In the genomic region with DNA sequence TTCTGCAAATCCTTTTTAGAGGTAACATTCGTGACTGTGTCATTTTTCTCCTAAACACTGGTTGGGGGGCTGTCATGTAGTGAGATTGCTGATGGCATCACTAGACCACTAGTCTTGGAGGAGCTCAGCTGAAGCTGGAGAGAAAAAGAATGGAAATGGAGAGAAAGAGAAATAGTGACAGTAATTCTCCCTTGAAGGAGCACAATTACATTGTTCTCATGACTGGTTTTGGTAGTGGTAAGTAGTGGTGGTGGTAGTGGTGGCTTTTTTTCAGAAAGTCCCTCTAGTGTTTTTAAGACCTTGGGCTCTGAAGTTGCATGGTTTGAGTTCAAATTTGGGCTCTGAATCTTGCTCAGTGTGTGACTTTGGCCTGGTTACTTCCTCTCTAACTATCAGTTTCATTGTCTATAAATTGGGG, we compare ENCODE assay signal across 14 cellular contexts.
DNase-seq lines count a peak whose midpoint lies in the region; ATAC-seq and TF ChIP-seq lines count a peak whose summit lies in the region.
"Had no signal": no experiment of that assay in that cellular context is flagged by ENCODE, and none has a peak within 500 bp of the region (broad histone marks: within the 10 kb centered on the region; RNA-seq: fewer than 3 reads in every experiment).

No MANE protein-coding gene starts in this region.

- H3K4me2 ChIP-seq in hepatocyte = no peak overlapping the region

- no peaks in the 10 kb centered on the region for H3K9me3 Mint-ChIP-seq in activated T-helper 17 cell treated with anti-CD3 and anti-CD28 coated beads, Interleukin-2, amount 50 U/mL, for 72 hours
- H3K9me3 Mint-ChIP-seq: effector memory CD8-positive, alpha-beta T cell had no signal

- no peaks in the 10 kb centered on the region for H3K36me3 Mint-ChIP-seq in activated T-helper 17 cell treated with anti-CD3 and anti-CD28 coated beads, Interleukin-2, amount 50 U/mL, for 72 hours (ENCODE audit: low read depth)

- peaks cover 12% of the 10 kb centered on the region for H3K4me1 Mint-ChIP-seq in activated T-helper 17 cell treated with anti-CD3 and anti-CD28 coated beads, Interleukin-2, amount 50 U/mL, for 72 hours

- H3K27ac Mint-ChIP-seq in activated T-helper 17 cell treated with anti-CD3 and anti-CD28 coated beads, Interleukin-2, amount 50 U/mL, for 72 hours = peak overlapping the region; percentile 46
- H3K27ac Mint-ChIP-seq: effector memory CD8-positive, alpha-beta T cell had no signal

- H3K79me2 ChIP-seq in hepatocyte = no peaks in the 10 kb centered on the region

- 86% methylated on average over 1 of the region's 1 CpG for WGBS in hepatocyte (ENCODE audit: low lambda C conversion rate, missing lambda C conversion rate)

- H4K20me1 ChIP-seq in hepatocyte (ENCODE audit: insufficient read depth, poor library complexity, severe bottlenecking) = no peaks in the 10 kb centered on the region

- no peak overlapping the region for H3K4me3 Mint-ChIP-seq in activated T-helper 17 cell treated with anti-CD3 and anti-CD28 coated beads, Interleukin-2, amount 50 U/mL, for 72 hours
- H3K4me3 Mint-ChIP-seq: effector memory CD8-positive, alpha-beta T cell had no signal

- ATAC-seq in GM18511 (IDR thresholded peaks at IDR 0.05; ENCODE audit: unreplicated experiment) (peak; percentile 52), GM21367 (IDR thresholded peaks at IDR 0.05; ENCODE audit: unreplicated experiment) (peak; percentile 41), HG02973 (IDR thresholded peaks at IDR 0.05; ENCODE audit: unreplicated experiment) (peak; percentile 40)
- peak; percentile 47 for ATAC-seq in activated T-helper 17 cell treated with anti-CD3 and anti-CD28 coated beads, Interleukin-2, amount 50 U/mL, for 72 hours (replicated peaks)
- ATAC-seq: effector memory CD8-positive, alpha-beta T cell; heart left ventricle had no signal

- H3K9me3 ChIP-seq in hepatocyte (ENCODE audit: low read depth) = no peaks in the 10 kb centered on the region
- H3K9me3 ChIP-seq: heart left ventricle had no signal

- H3K36me3 ChIP-seq in hepatocyte (replicated peaks; ENCODE audit: insufficient read depth, low read depth) = no peaks in the 10 kb centered on the region
- H3K36me3 ChIP-seq: heart left ventricle had no signal

- no peaks in the 10 kb centered on the region for H3K4me1 ChIP-seq in hepatocyte (ENCODE audit: insufficient read depth)

- H3K4me3 ChIP-seq in hepatocyte = no peak overlapping the region
- H3K4me3 ChIP-seq: heart left ventricle had no signal

- H3K27me3 ChIP-seq in hepatocyte = no peaks in the 10 kb centered on the region
- H3K27me3 ChIP-seq: heart left ventricle had no signal

- DNase-seq in NOMO-1 treated with DMSO at 0.1 percent for 48 hours (lab: John Stamatoyannopoulos, UW; ENCODE audit: unreplicated experiment) (no peak), hepatocyte (ENCODE audit: low spot score) (no peak), SW480 (ENCODE audit: low spot score) (no peak)
- DNase-seq in stimulated activated naive CD4-positive, alpha-beta T cell treated with Interleukin-2 at 50 U/mL for 16 hours (lab: John Stamatoyannopoulos, UW) = no peak
- DNase-seq: Calu3; effector memory CD8-positive, alpha-beta T cell; heart left ventricle; NCI-H1092; NCI-H748 treated with DMSO at 0.1 percent for 48 hours had no signal

- no peaks in the 10 kb centered on the region for H3K27me3 Mint-ChIP-seq in activated T-helper 17 cell treated with anti-CD3 and anti-CD28 coated beads, Interleukin-2, amount 50 U/mL, for 72 hours

- no peak overlapping the region for H2AFZ ChIP-seq in hepatocyte

- TF ChIP-seq CTCF in hepatocyte (IDR thresholded peaks at IDR 0.05; ENCODE audit: poor library complexity) = no peak

- no peaks in the 10 kb centered on the region for H3K9me2 ChIP-seq in hepatocyte (replicated peaks; ENCODE audit: insufficient read depth)

- H3K27ac ChIP-seq in hepatocyte = no peak overlapping the region
- H3K27ac ChIP-seq: heart left ventricle, HL-60 had no signal
